In the genomic region with DNA sequence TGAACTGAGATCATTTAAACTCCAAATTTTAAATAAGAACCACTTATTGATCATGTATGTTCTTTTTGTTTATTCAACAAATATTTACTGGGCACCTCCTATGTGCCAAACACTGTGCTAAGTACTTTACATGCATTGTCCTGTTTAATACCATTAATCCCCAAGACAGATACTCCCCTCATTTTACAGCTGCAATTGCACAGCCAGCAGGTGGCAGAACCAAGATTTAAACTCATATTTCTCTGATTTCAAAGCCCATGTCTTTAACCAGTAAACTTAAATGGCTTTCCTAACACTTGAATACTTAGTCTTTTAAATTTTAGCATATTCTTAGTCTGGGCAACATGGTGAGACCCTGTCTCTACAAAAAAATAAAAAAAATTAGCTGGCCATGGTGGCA, we compare ENCODE assay signal across 8 cellular contexts. TPM values are rescaled to one million over a fixed set of nuclear protein-coding genes. Genes with fewer than 3 reads are reported as not detected.
DNase-seq lines count a peak whose midpoint lies in the region; ATAC-seq, FAIRE-seq and TF ChIP-seq lines count a peak whose summit lies in the region.

No MANE protein-coding gene starts in this region.

- H3K4me1 ChIP-seq in hepatocyte (ENCODE audit: insufficient read depth), result no peaks in the 10 kb centered on the region

- H3K79me2 ChIP-seq in hepatocyte, result no peaks in the 10 kb centered on the region

- H4K20me1 ChIP-seq in hepatocyte (ENCODE audit: insufficient read depth, poor library complexity, severe bottlenecking), result no peaks in the 10 kb centered on the region

- no peak overlapping the region for H3K4me2 ChIP-seq in hepatocyte

- no peaks in the 10 kb centered on the region for H3K27me3 ChIP-seq in hepatocyte

- no peak overlapping the region for H2AFZ ChIP-seq in hepatocyte

- FAIRE-seq in urothelium cell line (lab: Jason Lieb, UNC), result no peak

- H3K9me2 ChIP-seq in hepatocyte (replicated peaks; ENCODE audit: insufficient read depth), result no peaks in the 10 kb centered on the region

- no peak for ATAC-seq in GM18520 (IDR thresholded peaks at IDR 0.05; ENCODE audit: unreplicated experiment)

- H3K4me3 ChIP-seq in WI38 (ENCODE audit: low read depth, low read length) (no peak overlapping the region), hepatocyte (no peak overlapping the region)

- H3K9me3 ChIP-seq in hepatocyte (ENCODE audit: low read depth), result no peaks in the 10 kb centered on the region

- DNase-seq in CD1c-positive myeloid dendritic cell (ENCODE audit: extremely low spot score) (peak; percentile 45), HCEC 1CT (peak; percentile 10), hepatocyte (ENCODE audit: low spot score) (no peak), SKM-1 (lab: John Stamatoyannopoulos, UW; ENCODE audit: unreplicated experiment) (no peak), urothelium cell line (ENCODE audit: low spot score) (no peak)
- DNase-seq in effector CD8-positive, alpha-beta T cell (lab: John Stamatoyannopoulos, UW), result no peak

- H3K36me3 ChIP-seq in hepatocyte (replicated peaks; ENCODE audit: insufficient read depth, low read depth), result no peaks in the 10 kb centered on the region

- H3K27ac ChIP-seq in hepatocyte, result no peak overlapping the region

- TF ChIP-seq CTCF in WI38 (IDR thresholded peaks at IDR 0.05; ENCODE audit: low read depth, low read length), result peak; percentile 22; the same call in 1 of the 2 replicates
- peak; percentile 38 for TF ChIP-seq CTCF in hepatocyte (IDR thresholded peaks at IDR 0.05; ENCODE audit: poor library complexity)

RNA-seq across cellular contexts. Expression of gene KIAA1958, which starts 43.4 kb away (rescaled TPM):
- 9.1 and 10.1 TPM in 2 replicates for total RNA-seq in hepatocyte
- 3.5 and 5.2 TPM in 2 replicates for polyA plus RNA-seq in hepatocyte

Comparison
In these comparisons a context has a peak if more than half of its experiments do, and no peak if none do; other contexts are left out.
1. DNase-seq: peak in CD1c-positive myeloid dendritic cell (single experiment) and HCEC 1CT (single experiment); none in hepatocyte (single experiment), SKM-1 (single experiment), effector CD8-positive, alpha-beta T cell (single experiment) and urothelium cell line (single experiment).